ENCODE assay signal across 23 cellular contexts in the genomic region with DNA sequence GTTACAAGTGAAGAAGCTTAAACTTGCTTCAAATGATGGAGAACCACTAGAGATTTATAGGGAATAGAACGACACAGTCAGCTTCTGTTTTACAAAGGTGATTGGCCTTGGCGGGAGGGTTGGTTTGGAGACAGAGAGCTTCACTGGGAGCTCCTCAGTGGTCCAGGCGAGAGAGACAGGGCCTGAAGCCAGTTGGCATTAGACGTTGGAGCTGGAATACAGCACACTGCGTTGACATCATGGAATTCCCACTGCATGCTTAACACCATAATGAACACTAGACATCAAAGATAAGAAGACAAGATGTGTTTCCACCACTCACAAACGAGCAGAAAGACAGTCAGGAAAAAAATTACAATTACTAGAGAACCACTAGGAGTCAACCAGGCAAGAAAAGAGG.
DNase-seq lines count a peak whose midpoint lies in the region; ATAC-seq, FAIRE-seq and TF ChIP-seq lines count a peak whose summit lies in the region.
"Had no signal": no experiment of that assay in that cellular context is flagged by ENCODE, and none has a peak within 500 bp of the region (broad histone marks: within the 10 kb centered on the region; RNA-seq: fewer than 3 reads in every experiment).

No MANE protein-coding gene starts in this region.

- H3K4me1 Mint-ChIP-seq in IgD-negative memory B cell = peaks cover 34 to 53% (median 37%) of the 10 kb centered on the region in 3 donors
- H3K4me1 Mint-ChIP-seq in astrocyte (ENCODE audit: low read depth, unreplicated experiment) = peaks cover 5% of the 10 kb centered on the region
- H3K4me1 Mint-ChIP-seq: CD4-positive, alpha-beta memory T cell had no signal

- TF ChIP-seq CTCF in astrocyte (IDR thresholded peaks at IDR 0.05; ENCODE audit: insufficient read depth, low read depth, low read length) = no peak
- no peak for TF ChIP-seq CTCF in fibroblast of the aortic adventitia (IDR thresholded peaks at IDR 0.05; ENCODE audit: insufficient read depth, low read length)

- H3K27ac ChIP-seq in astrocyte (ENCODE audit: low read depth, low read length) (no peak overlapping the region), right cardiac atrium (ENCODE audit: low read length) (no peak overlapping the region)
- H3K27ac ChIP-seq: PC-9 had no signal

- ATAC-seq in right cardiac atrium (peak; percentile 84 to 88), HG02981 (IDR thresholded peaks at IDR 0.05; ENCODE audit: unreplicated experiment) (no peak), GM19328 (IDR thresholded peaks at IDR 0.05; ENCODE audit: unreplicated experiment) (no peak)

- H3K4me2 ChIP-seq in astrocyte (ENCODE audit: low read length) = no peak overlapping the region
- H3K4me2 ChIP-seq: PC-9 had no signal

- H3K27me3 Mint-ChIP-seq in IgD-negative memory B cell = peaks cover 7% of the 10 kb centered on the region
- H3K27me3 Mint-ChIP-seq in astrocyte (ENCODE audit: low read depth, unreplicated experiment) = peaks cover 33% of the 10 kb centered on the region
- H3K27me3 Mint-ChIP-seq: CD4-positive, alpha-beta memory T cell had no signal

- no peak for DNase-seq in astrocyte (ENCODE audit: low read depth)
- peak; percentile 75 for DNase-seq in fibroblast of the aortic adventitia (ENCODE audit: low read depth)
- DNase-seq in right cardiac atrium = peak; percentile 70 to 78 (median 73)
- no peak for DNase-seq in NCI-H526 (lab: John Stamatoyannopoulos, UW)
- DNase-seq in T-helper 9 cell = no peak
- DNase-seq: C1 segment of cervical spinal cord; CD4-positive, alpha-beta memory T cell; COR-L47; GOT3; HFFc6; NCI-H1048; NCI-H1417; NCI-H1694; NCI-H2029 treated with DMSO at 0.1 percent for 48 hours; NCI-H446 treated with DMSO at 0.1 percent for 48 hours; NCI-H526 treated with DMSO at 0.1 percent for 48 hours; PC-9; SHP77 had no signal

- H4K20me1 ChIP-seq in astrocyte (ENCODE audit: insufficient read depth, low read length) = no peaks in the 10 kb centered on the region

- no peak overlapping the region for H2AFZ ChIP-seq in astrocyte (ENCODE audit: low read depth, low read length)
- H2AFZ ChIP-seq: PC-9 had no signal

- H3K79me2 ChIP-seq in astrocyte (ENCODE audit: insufficient read depth, low read length) = no peaks in the 10 kb centered on the region

- H3K9me3 Mint-ChIP-seq in IgD-negative memory B cell (peaks cover 0 to 4% (median 2%) of the 10 kb centered on the region in 3 donors), astrocyte (ENCODE audit: unreplicated experiment) (no peaks in the 10 kb centered on the region)
- H3K9me3 Mint-ChIP-seq: HFFc6 had no signal

- H3K9me3 ChIP-seq in astrocyte (ENCODE audit: insufficient read depth, low read depth, low read length) = no peaks in the 10 kb centered on the region
- H3K9me3 ChIP-seq in right cardiac atrium (ENCODE audit: control insufficient read depth, low read length) = no peaks in the 10 kb centered on the region
- H3K9me3 ChIP-seq: HAP-1 had no signal

- no peak overlapping the region for H3K9ac ChIP-seq in astrocyte (ENCODE audit: low read length)

- H3K4me3 Mint-ChIP-seq in IgD-negative memory B cell (no peak overlapping the region), astrocyte (ENCODE audit: unreplicated experiment) (peak overlapping the region; percentile 34)
- H3K4me3 Mint-ChIP-seq: CD4-positive, alpha-beta memory T cell; HFFc6 had no signal

- no peaks in the 10 kb centered on the region for H3K36me3 Mint-ChIP-seq in IgD-negative memory B cell
- no peaks in the 10 kb centered on the region for H3K36me3 Mint-ChIP-seq in astrocyte (ENCODE audit: low read depth, unreplicated experiment)

- FAIRE-seq in astrocyte (lab: Jason Lieb, UNC) = no peak
- FAIRE-seq: G401.6 had no signal

- intact Hi-C loops in right cardiac atrium (cut with DNase I) = no loop called here

- WGBS in right cardiac atrium = 40% methylated on average over 6 of the region's 6 CpGs

- H3K4me3 ChIP-seq in astrocyte (ENCODE audit: insufficient read depth, low read depth, low read length) (no peak overlapping the region), fibroblast of the aortic adventitia (ENCODE audit: low read depth, low read length) (no peak overlapping the region), right cardiac atrium (ENCODE audit: low read length) (no peak overlapping the region)
- H3K4me3 ChIP-seq: HAP-1, PC-9 had no signal

- H3K4me1 ChIP-seq in astrocyte (ENCODE audit: insufficient read depth, low read length) = no peaks in the 10 kb centered on the region
- H3K4me1 ChIP-seq in right cardiac atrium (ENCODE audit: control insufficient read depth, insufficient read depth, low read length) = peaks cover 3% of the 10 kb centered on the region
- H3K4me1 ChIP-seq: HAP-1 had no signal

- H3K36me3 ChIP-seq in astrocyte (ENCODE audit: insufficient read depth, low read length) = no peaks in the 10 kb centered on the region
- H3K36me3 ChIP-seq: HAP-1 had no signal

- H3K27ac Mint-ChIP-seq in IgD-negative memory B cell = peak overlapping the region in 2 of 3 donors; percentile 27 to 38
- H3K27ac Mint-ChIP-seq in astrocyte (ENCODE audit: unreplicated experiment) = no peak overlapping the region
- H3K27ac Mint-ChIP-seq: CD4-positive, alpha-beta memory T cell; HFFc6 had no signal

- peaks cover 3% of the 10 kb centered on the region for H3K27me3 ChIP-seq in astrocyte (ENCODE audit: insufficient read depth, low read length)
- H3K27me3 ChIP-seq in right cardiac atrium (ENCODE audit: control insufficient read depth, insufficient read depth) = no peaks in the 10 kb centered on the region

Comparison
In these comparisons a context has a peak if more than half of its experiments do, and no peak if none do; other contexts are left out.
1. DNase-seq: peak in fibroblast of the aortic adventitia (single experiment) and right cardiac atrium (3 of 3); none in astrocyte (single experiment), NCI-H526 (0 of 2) and T-helper 9 cell (single experiment).
2. ATAC-seq: peak in right cardiac atrium (2 of 2); none in HG02981 (single experiment) and GM19328 (single experiment).